In the genomic region with DNA sequence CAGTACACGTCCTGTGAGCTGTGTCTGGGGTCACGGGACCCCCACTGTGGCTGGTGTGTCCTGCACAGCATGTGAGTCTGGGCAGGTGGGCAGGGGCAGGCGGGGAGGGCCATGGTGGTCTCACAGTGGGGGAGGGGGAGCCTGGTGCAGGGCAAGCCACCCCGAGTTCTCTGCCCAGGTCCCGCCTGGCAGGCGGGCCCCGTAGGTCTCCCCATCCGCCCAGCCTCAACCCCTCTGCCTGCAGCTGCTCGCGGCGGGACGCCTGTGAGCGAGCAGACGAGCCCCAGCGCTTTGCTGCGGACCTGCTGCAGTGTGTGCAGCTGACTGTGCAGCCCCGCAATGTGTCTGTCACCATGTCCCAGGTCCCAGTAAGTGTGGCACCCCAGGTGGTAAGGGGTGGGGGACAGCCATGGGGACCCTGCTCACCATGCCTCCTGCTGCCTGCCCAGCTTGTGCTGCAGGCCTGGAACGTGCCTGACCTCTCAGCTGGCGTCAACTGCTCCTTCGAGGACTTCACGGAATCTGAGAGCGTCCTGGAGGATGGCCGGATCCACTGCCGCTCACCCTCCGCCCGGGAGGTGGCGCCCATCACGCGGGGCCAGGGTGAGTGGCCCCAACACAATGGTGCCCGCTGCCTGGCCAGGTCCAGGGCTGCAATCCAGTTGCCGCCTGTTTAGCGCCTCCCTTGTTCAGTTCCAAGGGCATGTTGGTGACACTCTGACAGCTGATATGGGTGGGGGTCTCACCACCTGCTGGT, we compare ENCODE assay signal across 21 cellular contexts.
"Had no signal": no experiment of that assay in that cellular context is flagged by ENCODE, and none has a peak within 500 bp of the region (broad histone marks: within the 10 kb centered on the region; RNA-seq: fewer than 3 reads in every experiment).

No MANE protein-coding gene starts in this region.

- FAIRE-seq: keratinocyte had no signal

- H3K27ac Mint-ChIP-seq: activated CD4-positive, alpha-beta memory T cell treated with anti-CD3 and anti-CD28 coated beads for 36 hours; dendritic cell treated with granulocyte-macrophage colony-stimulating factor and Interleukin-4, amounts not matched to agents 40 ng/mL and 50 ng/mL, for 4 days; T-helper 1 cell treated with Interleukin-12 subunit alpha and Interleukin-12 subunit beta and Interleukin-4 antibody, amounts not matched to agents 30 μg/mL and 1 μg/mL, for 36 hours had no signal

- H3K27me3 Mint-ChIP-seq: activated CD4-positive, alpha-beta memory T cell treated with anti-CD3 and anti-CD28 coated beads for 36 hours; dendritic cell treated with granulocyte-macrophage colony-stimulating factor and Interleukin-4, amounts not matched to agents 40 ng/mL and 50 ng/mL, for 4 days; naive thymus-derived CD8-positive, alpha-beta T cell had no signal

- H3K9ac ChIP-seq: neural progenitor cell had no signal

- ATAC-seq: left colon; naive thymus-derived CD8-positive, alpha-beta T cell; upper lobe of right lung had no signal

- H3K36me3 ChIP-seq: neural progenitor cell, thyroid gland, upper lobe of right lung had no signal

- H3K9me3 Mint-ChIP-seq: activated CD4-positive, alpha-beta memory T cell treated with anti-CD3 and anti-CD28 coated beads for 36 hours; dendritic cell treated with granulocyte-macrophage colony-stimulating factor and Interleukin-4, amounts not matched to agents 40 ng/mL and 50 ng/mL, for 4 days; naive thymus-derived CD8-positive, alpha-beta T cell; neural progenitor cell; T-helper 1 cell treated with Interleukin-12 subunit alpha and Interleukin-12 subunit beta and Interleukin-4 antibody, amounts not matched to agents 30 μg/mL and 1 μg/mL, for 36 hours had no signal

- H3K27me3 ChIP-seq: foreskin keratinocyte, neural progenitor cell, sigmoid colon, thyroid gland, upper lobe of right lung had no signal

- H3K4me2 ChIP-seq: neural progenitor cell, smooth muscle cell had no signal

- H3K9me3 ChIP-seq: sigmoid colon, thyroid gland, upper lobe of right lung had no signal

- H3K4me3 Mint-ChIP-seq: activated CD4-positive, alpha-beta memory T cell treated with anti-CD3 and anti-CD28 coated beads for 36 hours; dendritic cell treated with granulocyte-macrophage colony-stimulating factor and Interleukin-4, amounts not matched to agents 40 ng/mL and 50 ng/mL, for 4 days; naive thymus-derived CD8-positive, alpha-beta T cell; T-helper 1 cell treated with Interleukin-12 subunit alpha and Interleukin-12 subunit beta and Interleukin-4 antibody, amounts not matched to agents 30 μg/mL and 1 μg/mL, for 36 hours had no signal

- H3K4me1 ChIP-seq: foreskin keratinocyte had no signal

- H3K27ac ChIP-seq: foreskin keratinocyte, neural progenitor cell, sigmoid colon, thyroid gland, upper lobe of right lung had no signal

- H2AFZ ChIP-seq: neural progenitor cell had no signal

- H3K4me3 ChIP-seq: neural progenitor cell, sigmoid colon, smooth muscle cell, thyroid gland, upper lobe of right lung had no signal

- H3K36me3 Mint-ChIP-seq: activated CD4-positive, alpha-beta memory T cell treated with anti-CD3 and anti-CD28 coated beads for 36 hours; naive thymus-derived CD8-positive, alpha-beta T cell had no signal

- DNase-seq: activated CD4-positive, alpha-beta memory T cell treated with anti-CD3 and anti-CD28 coated beads for 36 hours; activated CD4-positive, alpha-beta T cell treated with anti-CD3 and anti-CD28 coated beads for 48 hours; activated naive CD4-positive, alpha-beta T cell treated with Interleukin-2 at 50 U/mL for 16 hours; activated T-cell treated with anti-CD3 and anti-CD28 coated beads, Interleukin-2, amount 50 U/mL, for 48 hours; effector CD4-positive, alpha-beta T cell; foreskin keratinocyte; left colon; mesendoderm; naive thymus-derived CD8-positive, alpha-beta T cell; sigmoid colon; stimulated activated CD4-positive, alpha-beta T cell treated with anti-CD3 and anti-CD28 coated beads, Interleukin-2, amount 100 ng/mL, for 48 hours; stimulated activated CD8-positive, alpha-beta memory T cell treated with anti-CD3 and anti-CD28 coated beads, Interleukin-4, amount 100 ng/mL, for 48 hours; stimulated activated naive CD4-positive, alpha-beta T cell; T1000; thyroid gland; upper lobe of right lung had no signal
